In the genomic region with DNA sequence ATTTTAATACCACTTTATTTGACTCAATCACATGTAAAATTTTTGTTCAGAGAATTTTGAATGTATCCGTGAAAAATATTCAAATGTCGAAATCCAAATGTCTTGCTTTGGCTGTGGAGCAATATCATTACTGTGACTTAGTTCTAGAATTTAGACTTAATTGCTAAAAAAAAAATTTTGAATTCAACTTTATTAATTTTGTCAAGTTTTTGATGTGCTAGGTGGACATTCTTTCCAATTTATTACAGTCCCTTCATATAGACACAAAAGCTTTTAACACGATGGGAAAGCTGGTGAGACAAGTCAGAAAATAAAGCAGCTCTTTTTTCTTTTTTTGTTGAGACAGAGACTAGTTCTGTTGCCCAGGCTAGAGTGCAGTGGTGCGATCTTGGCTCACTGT, we compare ENCODE assay signal across 11 cellular contexts.
"Had no signal": no experiment of that assay in that cellular context is flagged by ENCODE, and none has a peak within 500 bp of the region (broad histone marks: within the 10 kb centered on the region; RNA-seq: fewer than 3 reads in every experiment).

No MANE protein-coding gene starts in this region.

- H3K4me3 ChIP-seq: body of pancreas, hepatocyte had no signal

- H3K27me3 ChIP-seq: body of pancreas, hepatocyte had no signal

- H3K27ac ChIP-seq: body of pancreas, hepatocyte, parathyroid adenoma had no signal

- DNase-seq: activated CD4-positive, alpha-beta T cell treated with anti-CD3 and anti-CD28 coated beads, Interleukin-2, amount 50 U/mL, for 4 hours; activated naive CD8-positive, alpha-beta T cell treated with anti-CD3 and anti-CD28 coated beads for 36 hours; activated T-cell treated with anti-CD3 and anti-CD28 coated beads for 4 hours; body of pancreas; dermis blood vessel endothelial cell; mesendoderm; natural killer cell; stimulated activated naive CD4-positive, alpha-beta T cell; SW 1271 had no signal

- H3K9ac ChIP-seq: parathyroid adenoma had no signal

- H3K9me3 ChIP-seq: body of pancreas had no signal
